ENCODE assay signal across 15 cellular contexts in the genomic region with DNA sequence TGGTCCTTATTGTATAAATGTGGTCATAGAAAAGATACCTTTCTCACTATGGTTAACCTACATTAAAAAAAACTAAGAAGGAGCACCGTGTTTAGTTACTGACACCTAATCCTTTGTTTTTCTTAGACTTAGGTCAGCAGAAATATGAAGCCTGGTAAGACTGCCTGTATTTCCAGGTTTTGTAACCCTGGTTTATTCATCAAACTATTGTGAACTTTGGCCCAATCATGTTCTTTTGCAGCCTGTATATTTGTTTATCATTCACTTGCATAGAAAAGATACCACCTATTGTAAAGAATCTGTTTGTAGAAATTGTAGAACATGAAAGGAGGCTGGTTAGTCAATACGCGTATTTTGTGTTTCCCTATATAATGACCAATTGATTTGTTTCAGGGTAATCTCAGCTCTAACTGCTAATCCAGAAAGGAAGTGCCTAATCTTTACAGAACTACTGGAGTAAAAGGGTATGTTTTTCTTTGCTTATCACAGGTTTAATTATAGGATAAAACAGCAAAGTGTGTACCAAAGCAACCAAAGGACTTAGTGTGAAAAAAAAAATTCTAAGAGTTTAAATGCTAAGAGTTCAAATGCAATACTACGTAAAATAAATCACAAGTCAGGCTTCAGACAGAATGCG.
DNase-seq lines count a peak whose midpoint lies in the region; FAIRE-seq and TF ChIP-seq lines count a peak whose summit lies in the region.
"Had no signal": no experiment of that assay in that cellular context is flagged by ENCODE, and none has a peak within 500 bp of the region (broad histone marks: within the 10 kb centered on the region; RNA-seq: fewer than 3 reads in every experiment).

No MANE protein-coding gene starts in this region.

- peak overlapping the region; percentile 40 for H3K4me3 Mint-ChIP-seq in Calu3 (ENCODE audit: low read depth, unreplicated experiment)
- H3K4me3 Mint-ChIP-seq: neural progenitor cell had no signal

- H3K18ac ChIP-seq in mesendoderm (ENCODE audit: low read length): no peak overlapping the region

- H3K56ac ChIP-seq in mesendoderm (ENCODE audit: low read length): no peak overlapping the region

- H3K4me1 ChIP-seq in mesendoderm (ENCODE audit: control insufficient read depth, low read depth, low read length): no peaks in the 10 kb centered on the region
- H3K4me1 ChIP-seq: lower lobe of right lung, neural progenitor cell had no signal

- H3K79me1 ChIP-seq in mesendoderm (ENCODE audit: low read length): no peaks in the 10 kb centered on the region

- no peaks in the 10 kb centered on the region for H3K36me3 ChIP-seq in bronchial epithelial cell (ENCODE audit: control insufficient read depth, insufficient read depth, low read length)
- H3K36me3 ChIP-seq in mesendoderm (ENCODE audit: control insufficient read depth, insufficient read depth, low read length): no peaks in the 10 kb centered on the region
- H3K36me3 ChIP-seq: lower lobe of right lung, neural progenitor cell, upper lobe of right lung had no signal

- no peak overlapping the region for H3K27ac ChIP-seq in mesendoderm (ENCODE audit: low read depth, low read length)
- H3K27ac ChIP-seq: lower lobe of right lung, neural progenitor cell, upper lobe of right lung had no signal

- no peak overlapping the region for H3K4me2 ChIP-seq in mesendoderm (ENCODE audit: low read length)
- H3K4me2 ChIP-seq: neural progenitor cell had no signal

- no peaks in the 10 kb centered on the region for H3K27me3 Mint-ChIP-seq in Calu3 (ENCODE audit: unreplicated experiment)

- peaks cover 7% of the 10 kb centered on the region for H3K36me3 Mint-ChIP-seq in Calu3 (ENCODE audit: insufficient read depth, unreplicated experiment)
- H3K36me3 Mint-ChIP-seq: neural progenitor cell had no signal

- no peak for DNase-seq in Calu3
- DNase-seq in LHCN-M2 (ENCODE audit: low read depth): peak; percentile 55
- DNase-seq in bronchial epithelial cell (ENCODE audit: low read depth): peak; percentile 86
- peak; percentile 4 for DNase-seq in mesendoderm
- DNase-seq in NCI-H1105 treated with DMSO at 0.1 percent for 48 hours (lab: John Stamatoyannopoulos, UW): no peak
- DNase-seq in putamen (ENCODE audit: low spot score): no peak
- no peak for DNase-seq in hepatic stellate cell (ENCODE audit: low spot score)
- DNase-seq in middle frontal gyrus (ENCODE audit: extremely low spot score, low spot score): no peak
- DNase-seq: activated effector memory CD4-positive, alpha-beta T cell treated with anti-CD3 and anti-CD28 coated beads, Interleukin-2, amount 50 U/mL, for 16 hours; lower lobe of right lung; NCI-H446; OCI-M1; stimulated activated CD4-positive, alpha-beta T cell treated with anti-CD3 and anti-CD28 coated beads, Interleukin-4, amount 100 ng/mL, for 4 hours; upper lobe of right lung had no signal

- no CpG with 5 or more reads among the region's 5 CpGs for WGBS in mesendoderm (ENCODE audit: extremely low coverage, insufficient coverage, low lambda C conversion rate)

- H3K27me3 ChIP-seq in bronchial epithelial cell (ENCODE audit: control insufficient read depth, insufficient read depth, low read length) (no peaks in the 10 kb centered on the region), mesendoderm (ENCODE audit: insufficient read depth, low read length, poor library complexity) (no peaks in the 10 kb centered on the region)
- H3K27me3 ChIP-seq: neural progenitor cell, upper lobe of right lung had no signal

- H2AK5ac ChIP-seq in mesendoderm (ENCODE audit: low read length): no peak overlapping the region

- H3K9ac ChIP-seq in mesendoderm (ENCODE audit: low read length): no peak overlapping the region
- H3K9ac ChIP-seq: neural progenitor cell had no signal

- no peak overlapping the region for H4K5ac ChIP-seq in mesendoderm (ENCODE audit: low read length)

- H4K8ac ChIP-seq in mesendoderm (ENCODE audit: low read depth, low read length): no peak overlapping the region

- no peak overlapping the region for H3K23ac ChIP-seq in mesendoderm (ENCODE audit: low read length)

- H3K4me3 ChIP-seq in bronchial epithelial cell (ENCODE audit: low read depth, low read length): no peak overlapping the region
- no peak overlapping the region for H3K4me3 ChIP-seq in mesendoderm (ENCODE audit: low read length)
- H3K4me3 ChIP-seq: lower lobe of right lung, neural progenitor cell, upper lobe of right lung had no signal

- no peaks in the 10 kb centered on the region for H3K9me3 Mint-ChIP-seq in Calu3 (ENCODE audit: low read depth, unreplicated experiment)
- H3K9me3 Mint-ChIP-seq: neural progenitor cell had no signal

- no peak overlapping the region for H2BK15ac ChIP-seq in mesendoderm (replicated peaks; ENCODE audit: low read depth)

- no TSS peak for BruUV-seq in Calu3 (replicated peaks; lab: Mats Ljungman, UMichigan)

- no peak for FAIRE-seq in bronchial epithelial cell (lab: Jason Lieb, UNC)

- H3K4ac ChIP-seq in mesendoderm (ENCODE audit: low read depth, low read length): no peak overlapping the region

- H2BK120ac ChIP-seq in mesendoderm (ENCODE audit: low read depth, low read length): no peak overlapping the region

- intact Hi-C loops in Calu3 (cut with micrococcal nuclease; ENCODE audit: unreplicated experiment): loop anchor here (1.0 to 2.0 kb wide), 2 partner anchors 18 to 104 kb away; partner anchors contain the start of gene LURAP1L

- peaks cover 44% of the 10 kb centered on the region for H3K4me1 Mint-ChIP-seq in Calu3 (ENCODE audit: low read depth, unreplicated experiment)

- H2BK5ac ChIP-seq in mesendoderm (ENCODE audit: low read length): no peak overlapping the region

- CTCF ChIA-PET in Calu3 (lab: Charles Lee): no interaction called here

- TF ChIP-seq CTCF in Calu3 (IDR thresholded peaks at IDR 0.05; ENCODE audit: unreplicated experiment) (no peak), bronchial epithelial cell (IDR thresholded peaks at IDR 0.05; ENCODE audit: insufficient read depth, low read length, severe bottlenecking) (no peak)

- H3K79me2 ChIP-seq in mesendoderm (ENCODE audit: control insufficient read depth, insufficient read depth, low read length): no peaks in the 10 kb centered on the region

- peak overlapping the region; percentile 92 for H3K27ac Mint-ChIP-seq in Calu3 (ENCODE audit: unreplicated experiment)
- H3K27ac Mint-ChIP-seq: neural progenitor cell had no signal

Comparison
In these comparisons a context has a peak if more than half of its experiments do, and no peak if none do; other contexts are left out.
1. DNase-seq: peak in LHCN-M2 (single experiment), bronchial epithelial cell (single experiment) and mesendoderm (single experiment); none in Calu3 (single experiment), NCI-H1105 treated with DMSO at 0.1 percent for 48 hours (single experiment), putamen (single experiment), hepatic stellate cell (single experiment) and middle frontal gyrus (single experiment).